In genomic region chr9:87529666-87530065, GRCh38 we compare ENCODE assay signal across 16 cellular contexts. TPM values are rescaled to one million over a fixed set of nuclear protein-coding genes. Genes with fewer than 3 reads are reported as not detected.
DNase-seq lines count a peak whose midpoint lies in the region; ATAC-seq and TF ChIP-seq lines count a peak whose summit lies in the region.
"Had no signal": no experiment of that assay in that cellular context is flagged by ENCODE, and none has a peak within 500 bp of the region (broad histone marks: within the 10 kb centered on the region; RNA-seq: fewer than 3 reads in every experiment).

No MANE protein-coding gene starts in this region.

- no TSS peak for BruUV-seq in OCI-LY7 (replicated peaks; lab: Mats Ljungman, UMichigan)

- TF ChIP-seq CTCF in right atrium auricular region (IDR thresholded peaks at IDR 0.05) (no peak), OCI-LY7 (conservative IDR thresholded peaks at IDR 0.05; ENCODE audit: low read length) (no peak), gastroesophageal sphincter (IDR thresholded peaks at IDR 0.05) (no peak), upper lobe of left lung (IDR thresholded peaks at IDR 0.05) (no peak), hepatocyte (IDR thresholded peaks at IDR 0.05; ENCODE audit: poor library complexity) (no peak), osteoblast (IDR thresholded peaks at IDR 0.05; ENCODE audit: extremely low read depth, low read depth, low read length) (no peak)

- POLR2A ChIA-PET in OCI-LY7 (lab: Charles Lee), result interaction anchor here (0.9 to 1.2 kb wide), 2 partner anchors 11 to 14 kb away, joined by 3 to 4 read pairs; no protein-coding TSS in a partner anchor

- H3K27me3 ChIP-seq in right atrium auricular region (no peaks in the 10 kb centered on the region), gastroesophageal sphincter (no peaks in the 10 kb centered on the region), upper lobe of left lung (no peaks in the 10 kb centered on the region), hepatocyte (no peaks in the 10 kb centered on the region), osteoblast (ENCODE audit: insufficient read depth, low read length) (no peaks in the 10 kb centered on the region)

- no peak overlapping the region for H3K4me3 ChIP-seq in right atrium auricular region
- H3K4me3 ChIP-seq in OCI-LY7 (ENCODE audit: low read depth, low read length, poor library complexity, severe bottlenecking), result no peak overlapping the region
- no peak overlapping the region for H3K4me3 ChIP-seq in gastroesophageal sphincter
- no peak overlapping the region for H3K4me3 ChIP-seq in upper lobe of left lung
- H3K4me3 ChIP-seq in hepatocyte, result no peak overlapping the region
- no peak overlapping the region for H3K4me3 ChIP-seq in osteoblast (ENCODE audit: insufficient read depth, low read length)
- H3K4me3 ChIP-seq: A549, HAP-1 had no signal

- H2AFZ ChIP-seq in OCI-LY7 (ENCODE audit: low read length) (peak overlapping the region; percentile 24; the same call in 1 of the 2 replicates), hepatocyte (no peak overlapping the region), osteoblast (ENCODE audit: low read length) (no peak overlapping the region)

- TF ChIP-seq POLR2A in gastroesophageal sphincter (IDR thresholded peaks at IDR 0.05), result no peak
- no peak for TF ChIP-seq POLR2A in upper lobe of left lung (IDR thresholded peaks at IDR 0.05)

- H4K20me1 ChIP-seq in OCI-LY7 (ENCODE audit: insufficient read depth, low read length) (no peaks in the 10 kb centered on the region), hepatocyte (ENCODE audit: insufficient read depth, poor library complexity, severe bottlenecking) (no peaks in the 10 kb centered on the region), osteoblast (ENCODE audit: insufficient read depth, low read length) (no peaks in the 10 kb centered on the region)

- H3K9me3 ChIP-seq in right atrium auricular region, result no peaks in the 10 kb centered on the region
- no peaks in the 10 kb centered on the region for H3K9me3 ChIP-seq in OCI-LY7 (ENCODE audit: low read length)
- no peaks in the 10 kb centered on the region for H3K9me3 ChIP-seq in gastroesophageal sphincter
- no peaks in the 10 kb centered on the region for H3K9me3 ChIP-seq in upper lobe of left lung
- no peaks in the 10 kb centered on the region for H3K9me3 ChIP-seq in hepatocyte (ENCODE audit: low read depth)
- H3K9me3 ChIP-seq in osteoblast (ENCODE audit: low read depth, low read length), result no peaks in the 10 kb centered on the region
- H3K9me3 ChIP-seq: A549, HAP-1 had no signal

- no peaks in the 10 kb centered on the region for H3K36me3 ChIP-seq in right atrium auricular region
- no peaks in the 10 kb centered on the region for H3K36me3 ChIP-seq in OCI-LY7 (ENCODE audit: insufficient read depth, low read length)
- H3K36me3 ChIP-seq in gastroesophageal sphincter, result no peaks in the 10 kb centered on the region
- H3K36me3 ChIP-seq in upper lobe of left lung, result no peaks in the 10 kb centered on the region
- H3K36me3 ChIP-seq in hepatocyte (replicated peaks; ENCODE audit: insufficient read depth, low read depth), result no peaks in the 10 kb centered on the region
- H3K36me3 ChIP-seq in osteoblast (ENCODE audit: insufficient read depth, low read length), result no peaks in the 10 kb centered on the region
- H3K36me3 ChIP-seq: HAP-1 had no signal

- no peak for DNase-seq in Right ventricle myocardium inferior (ENCODE audit: missing footprints)
- no peak for DNase-seq in right atrium auricular region (ENCODE audit: low spot score)
- DNase-seq in OCI-LY7 (ENCODE audit: low spot score), result no peak
- peak in 1 of 2 donors; percentile 44 for DNase-seq in upper lobe of left lung
- no peak for DNase-seq in hepatocyte (ENCODE audit: low spot score)
- DNase-seq in NCI-H524 treated with DMSO at 0.1 percent for 48 hours (lab: John Stamatoyannopoulos, UW), result no peak
- DNase-seq in osteoblast (ENCODE audit: insufficient read length, low spot score, missing footprints), result no peak
- DNase-seq: activated naive CD4-positive, alpha-beta T cell treated with anti-CD3 and anti-CD28 coated beads, Interleukin-2, amount 10 ng/mL, durations not matched to agents 7 days and 5 days; CD4-positive, alpha-beta T cell; DND-41; NCI-H1436; stimulated activated naive CD4-positive, alpha-beta T cell; T1000 had no signal

- intact Hi-C loops in Right ventricle myocardium inferior (cut with DNase I), result no loop called here
- intact Hi-C loops in OCI-LY7 (cut with micrococcal nuclease; ENCODE audit: unreplicated experiment), result no loop called here

- H3K4me2 ChIP-seq in OCI-LY7 (ENCODE audit: low read length), result no peak overlapping the region
- H3K4me2 ChIP-seq in hepatocyte, result no peak overlapping the region
- no peak overlapping the region for H3K4me2 ChIP-seq in osteoblast (ENCODE audit: insufficient read depth, low read length)
- H3K4me2 ChIP-seq: A549 had no signal

- ATAC-seq in Right ventricle myocardium inferior, result peak; percentile 37
- no peak for ATAC-seq in gastroesophageal sphincter
- peak; percentile 41 to 57 for ATAC-seq in upper lobe of left lung (ENCODE audit: low FRiP score in 2 of 2)
- ATAC-seq: A549 had no signal

- H3K79me2 ChIP-seq in OCI-LY7 (ENCODE audit: insufficient read depth, low read depth, low read length) (no peaks in the 10 kb centered on the region), hepatocyte (peaks cover 70% of the 10 kb centered on the region), osteoblast (ENCODE audit: insufficient read depth, low read length) (no peaks in the 10 kb centered on the region)

- whole genome bisulfite sequencing in gastroesophageal sphincter (ENCODE audit: low coverage in 1 of 2), 2 donors, result 64 to 85% methylated on average over 4 to 5 of the region's 7 CpGs
- WGBS in upper lobe of left lung, 2 donors, result 48 to 65% methylated on average over 6 to 7 of the region's 7 CpGs
- WGBS in hepatocyte (ENCODE audit: low lambda C conversion rate, missing lambda C conversion rate), result 78% methylated on average over 7 of the region's 7 CpGs

- H3K27ac ChIP-seq in right atrium auricular region (no peak overlapping the region), OCI-LY7 (ENCODE audit: low read depth, low read length, poor library complexity, severe bottlenecking) (no peak overlapping the region), gastroesophageal sphincter (peak overlapping the region in 3 of 4 donors; percentile 19 to 39 (median 31)), upper lobe of left lung (peak overlapping the region in 3 of 4 donors; percentile 12 to 24 (median 18)), hepatocyte (no peak overlapping the region), osteoblast (ENCODE audit: low read depth, low read length) (no peak overlapping the region)
- H3K27ac ChIP-seq: A549 had no signal

- no peaks in the 10 kb centered on the region for H3K9me2 ChIP-seq in OCI-LY7 (ENCODE audit: insufficient read depth, low read length)
- no peaks in the 10 kb centered on the region for H3K9me2 ChIP-seq in hepatocyte (replicated peaks; ENCODE audit: insufficient read depth)

- H3K4me1 ChIP-seq in right atrium auricular region (no peaks in the 10 kb centered on the region), OCI-LY7 (ENCODE audit: insufficient read depth, low read length, poor library complexity, severe bottlenecking) (peaks cover 8% of the 10 kb centered on the region), gastroesophageal sphincter (peaks cover 3 to 68% (median 5%) of the 10 kb centered on the region in 3 donors), upper lobe of left lung (peaks cover 6 to 35% (median 14%) of the 10 kb centered on the region in 4 donors), hepatocyte (ENCODE audit: insufficient read depth) (no peaks in the 10 kb centered on the region), osteoblast (ENCODE audit: insufficient read depth, low read length) (no peaks in the 10 kb centered on the region)

- TF ChIP-seq EP300 in gastroesophageal sphincter (IDR thresholded peaks at IDR 0.05) (no peak), upper lobe of left lung (IDR thresholded peaks at IDR 0.05) (no peak)

- CTCF ChIA-PET in OCI-LY7 (lab: Charles Lee; ENCODE audit: unreplicated experiment), result no interaction called here

RNA-seq across cellular contexts. Expression of gene DAPK1, which starts 32.0 kb away (rescaled TPM):
- 6.3 TPM for total RNA-seq in Right ventricle myocardium inferior
- total RNA-seq in right atrium auricular region, result 10 to 100 TPM; 10.1 to 23.0 TPM
- total RNA-seq in OCI-LY7 (2014; rRNA removed; shearing (Covaris generic)), result 0.18 and 0.25 TPM in 2 replicates
- 2.8 and 3.5 TPM in 2 replicates for total RNA-seq in OCI-LY7 (2022)
- total RNA-seq in gastroesophageal sphincter, result 100 to 1,000 TPM in 1 of 4 donors, 10 to 100 TPM in 3; 52.3 to 119 (median 75.3) TPM
- 100 to 1,000 TPM; 125 to 334 (median 213) TPM for total RNA-seq in upper lobe of left lung
- 47.7 and 62.3 TPM in 2 replicates for total RNA-seq in hepatocyte
- polyA plus RNA-seq in hepatocyte, result 44.4 and 46.9 TPM in 2 replicates
- 42.7 and 55.4 TPM in 2 replicates for total RNA-seq in osteoblast

Comparison
In these comparisons a context has a peak if more than half of its experiments do, and no peak if none do; other contexts are left out.
1. H3K27ac ChIP-seq: peak in gastroesophageal sphincter (3 of 4) and upper lobe of left lung (3 of 4); none in right atrium auricular region (0 of 2), OCI-LY7 (single experiment), hepatocyte (single experiment) and osteoblast (single experiment).